8 cellular contexts compared by ENCODE assay signal in the genomic region with DNA sequence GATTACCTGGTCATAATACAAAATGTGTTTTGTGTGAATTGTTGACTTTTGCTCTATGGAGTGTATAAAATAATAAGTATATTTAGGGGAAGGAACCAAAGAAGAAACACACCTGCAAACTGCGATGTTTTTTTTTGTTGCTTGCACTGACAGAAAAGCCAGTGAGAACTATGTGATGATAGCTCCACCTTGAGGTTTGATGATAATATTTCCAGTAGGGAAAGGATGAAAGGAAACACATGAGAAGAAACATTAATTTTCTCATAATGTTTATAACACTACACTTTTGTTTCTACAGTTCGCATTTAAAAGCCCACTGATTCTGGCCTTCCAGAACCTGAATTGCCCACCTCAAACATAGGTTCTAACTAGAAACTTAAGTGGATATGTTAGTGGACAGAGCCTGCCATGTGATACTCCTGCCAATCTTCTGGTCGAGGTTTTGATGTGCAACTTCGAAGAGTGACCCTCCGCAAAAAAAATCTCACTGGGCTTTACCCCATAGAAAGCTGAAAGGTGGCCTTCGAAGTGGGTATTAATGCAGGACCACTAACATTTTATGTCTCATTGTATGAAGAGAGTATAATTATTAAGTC.
DNase-seq lines count a peak whose midpoint lies in the region; ATAC-seq and TF ChIP-seq lines count a peak whose summit lies in the region.

No MANE protein-coding gene starts in this region.

- H2AFZ ChIP-seq in Karpas-422 (ENCODE audit: low read length): no peak overlapping the region

- peak overlapping the region; percentile 100 for H3K27ac ChIP-seq in Karpas-422 (ENCODE audit: low read length)
- H3K27ac ChIP-seq in left ventricle myocardium inferior (replicated peaks): no peak overlapping the region

- H3K9me3 ChIP-seq in Karpas-422 (ENCODE audit: low read length) (no peaks in the 10 kb centered on the region), left ventricle myocardium inferior (replicated peaks) (no peaks in the 10 kb centered on the region)

- H3K9me2 ChIP-seq in Karpas-422 (replicated peaks; ENCODE audit: insufficient read depth, low read length): no peaks in the 10 kb centered on the region

- H3K4me2 ChIP-seq in Karpas-422 (ENCODE audit: low read depth, low read length, poor library complexity, severe bottlenecking): peak overlapping the region; percentile 54

- H3K4me3 Mint-ChIP-seq in type B pancreatic cell: no peak overlapping the region
- no peak overlapping the region for H3K4me3 Mint-ChIP-seq in stimulated activated memory B cell treated with anti-CD40 and anti-IgM and Interleukin-4, amounts not matched to agents 10 μg/mL and 1 μg/mL and 100 μg/mL, for 72 hours

- peak; percentile 30 for DNase-seq in DMS79 (lab: John Stamatoyannopoulos, UW)
- DNase-seq in Karpas-422: peak; percentile 87
- peak; percentile 4 for DNase-seq in SK-N-DZ (ENCODE audit: low spot score)
- DNase-seq in left ventricle myocardium inferior: no peak
- DNase-seq in type B pancreatic cell (ENCODE audit: extremely low spot score, unreplicated experiment): no peak
- no peak for DNase-seq in stimulated activated naive CD4-positive, alpha-beta T cell (lab: John Stamatoyannopoulos, UW)

- intact Hi-C loops in left ventricle myocardium inferior (cut with micrococcal nuclease): loop anchor here (5.0 kb wide), 1 partner anchor 616 kb away; no protein-coding TSS in a partner anchor

- no peak for ATAC-seq in GM18861 (IDR thresholded peaks at IDR 0.05; ENCODE audit: unreplicated experiment)
- ATAC-seq in stimulated activated memory B cell treated with anti-CD40 and anti-IgM and Interleukin-4, amounts not matched to agents 10 μg/mL and 1 μg/mL and 100 μg/mL, for 72 hours: no peak

- no peaks in the 10 kb centered on the region for H3K36me3 ChIP-seq in Karpas-422 (ENCODE audit: insufficient read depth, low read length)
- H3K36me3 ChIP-seq in left ventricle myocardium inferior: no peaks in the 10 kb centered on the region

- H4K20me1 ChIP-seq in Karpas-422 (ENCODE audit: insufficient read depth, low read depth, low read length): no peaks in the 10 kb centered on the region

- H3K4me3 ChIP-seq in Karpas-422 (ENCODE audit: low read length): no peak overlapping the region; the same call in 1 of the 2 replicates
- H3K4me3 ChIP-seq in left ventricle myocardium inferior: no peak overlapping the region

- no peaks in the 10 kb centered on the region for H3K36me3 Mint-ChIP-seq in type B pancreatic cell
- H3K36me3 Mint-ChIP-seq in stimulated activated memory B cell treated with anti-CD40 and anti-IgM and Interleukin-4, amounts not matched to agents 10 μg/mL and 1 μg/mL and 100 μg/mL, for 72 hours: no peaks in the 10 kb centered on the region

- H3K79me2 ChIP-seq in Karpas-422 (ENCODE audit: low read length): no peaks in the 10 kb centered on the region

- H3K4me1 ChIP-seq in Karpas-422 (ENCODE audit: low read length) (peaks cover 44% of the 10 kb centered on the region), left ventricle myocardium inferior (peaks cover 22% of the 10 kb centered on the region)

- H3K27me3 ChIP-seq in Karpas-422 (ENCODE audit: low read length) (no peaks in the 10 kb centered on the region), left ventricle myocardium inferior (ENCODE audit: low read depth) (no peaks in the 10 kb centered on the region)

- H3K9me3 Mint-ChIP-seq in type B pancreatic cell: no peaks in the 10 kb centered on the region
- H3K9me3 Mint-ChIP-seq in stimulated activated memory B cell treated with anti-CD40 and anti-IgM and Interleukin-4, amounts not matched to agents 10 μg/mL and 1 μg/mL and 100 μg/mL, for 72 hours: no peaks in the 10 kb centered on the region

- H3K4me1 Mint-ChIP-seq in type B pancreatic cell (ENCODE audit: unreplicated experiment): no peaks in the 10 kb centered on the region
- H3K4me1 Mint-ChIP-seq in stimulated activated memory B cell treated with anti-CD40 and anti-IgM and Interleukin-4, amounts not matched to agents 10 μg/mL and 1 μg/mL and 100 μg/mL, for 72 hours: no peaks in the 10 kb centered on the region

- no peak overlapping the region for H3K9ac ChIP-seq in Karpas-422 (ENCODE audit: low read length)

- H3K27ac Mint-ChIP-seq in type B pancreatic cell: no peak overlapping the region
- H3K27ac Mint-ChIP-seq in stimulated activated memory B cell treated with anti-CD40 and anti-IgM and Interleukin-4, amounts not matched to agents 10 μg/mL and 1 μg/mL and 100 μg/mL, for 72 hours: no peak overlapping the region

- TF ChIP-seq CTCF in left ventricle myocardium inferior (IDR thresholded peaks at IDR 0.05; ENCODE audit: borderline replicate concordance): peak; percentile 61
- TF ChIP-seq CTCF in type B pancreatic cell (conservative IDR thresholded peaks at IDR 0.05): peak; percentile 78

- peaks cover 6% of the 10 kb centered on the region for H3K27me3 Mint-ChIP-seq in type B pancreatic cell
- no peaks in the 10 kb centered on the region for H3K27me3 Mint-ChIP-seq in stimulated activated memory B cell treated with anti-CD40 and anti-IgM and Interleukin-4, amounts not matched to agents 10 μg/mL and 1 μg/mL and 100 μg/mL, for 72 hours

Comparison
In these comparisons a context has a peak if more than half of its experiments do, and no peak if none do; other contexts are left out.
1. DNase-seq: peak in DMS79 (single experiment), Karpas-422 (single experiment) and SK-N-DZ (single experiment); none in left ventricle myocardium inferior (single experiment), type B pancreatic cell (single experiment) and stimulated activated naive CD4-positive, alpha-beta T cell (0 of 6).